ENCODE assay signal across 8 cellular contexts in the genomic region with DNA sequence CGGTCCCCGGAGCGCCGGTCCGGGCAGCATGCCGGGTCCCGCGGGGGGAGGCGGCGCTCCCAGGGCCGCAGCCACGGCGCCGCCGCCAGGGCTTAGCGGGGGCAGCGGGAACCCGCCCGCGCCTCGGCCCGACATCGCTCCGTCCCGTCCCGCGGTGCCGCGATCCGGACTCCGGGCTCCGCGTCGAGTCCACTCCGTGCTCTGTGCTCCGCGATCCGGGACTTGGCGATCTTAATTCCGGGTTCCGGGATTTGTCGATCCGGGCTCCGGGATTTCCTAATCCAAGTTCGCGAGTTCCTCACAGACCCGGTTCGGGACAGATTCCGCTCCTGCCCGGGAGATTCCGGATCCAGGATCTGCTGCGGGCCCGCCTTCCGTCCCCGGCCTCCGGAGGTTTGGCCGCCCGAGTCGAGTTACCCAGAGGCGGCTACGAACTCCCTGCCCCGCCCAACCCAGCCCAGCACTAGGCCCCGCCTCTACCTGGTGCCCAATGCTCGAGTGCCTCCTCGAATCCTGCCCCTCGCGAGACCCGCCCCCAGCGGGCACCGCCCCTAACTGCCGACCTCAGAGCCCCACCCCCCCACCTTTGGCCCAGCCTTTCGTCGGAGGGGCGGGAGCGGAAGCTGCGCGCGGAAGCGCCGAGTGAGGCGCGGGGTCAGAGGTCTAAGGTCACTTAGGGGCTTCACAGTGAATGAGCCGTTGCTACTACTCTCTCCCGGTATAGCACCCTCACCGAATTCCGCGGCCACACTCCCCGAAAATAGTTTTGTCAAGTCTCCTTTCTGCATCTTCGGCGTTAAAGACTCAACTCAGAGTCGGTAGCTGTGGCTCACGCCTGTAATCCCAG. TPM values are rescaled to one million over a fixed set of nuclear protein-coding genes. Genes with fewer than 3 reads are reported as not detected.
DNase-seq lines count a peak whose midpoint lies in the region; TF ChIP-seq lines count a peak whose summit lies in the region.

A gene (minus strand): TSS at position 146 of the 847 bp plus-strand sequence. CDS start 11 bp downstream, at position 135.

- peak within 1 kb of the TSS; percentile 99 for H3K4me3 Mint-ChIP-seq in neural crest cell

- peak within 1 kb of the TSS; percentile 69; the same call in 1 of the 2 replicates for H3K27ac ChIP-seq in MM.1S (ENCODE audit: low read length)
- peak within 1 kb of the TSS; percentile 90 for H3K27ac ChIP-seq in stomach smooth muscle (ENCODE audit: low read length)

- H3K4me2 ChIP-seq in MM.1S (ENCODE audit: low read depth, low read length) = peak within 1 kb of the TSS; percentile 91

- peak within 1 kb of the TSS; percentile 98 for H3K27ac Mint-ChIP-seq in neural crest cell (ENCODE audit: unreplicated experiment)

- H3K36me3 ChIP-seq in ES-I3 (ENCODE audit: insufficient read depth, low read length) = no peaks in the 10 kb centered on the region
- H3K36me3 ChIP-seq in MM.1S (replicated peaks; ENCODE audit: insufficient read depth, low read length) = no peaks in the 10 kb centered on the region
- H3K36me3 ChIP-seq in stomach smooth muscle (ENCODE audit: control insufficient read depth in 2 of 2, insufficient read depth in 2 of 2, low read length in 2 of 2) = no peaks in the 10 kb centered on the region

- H3K79me2 ChIP-seq in MM.1S (ENCODE audit: low read length) = peaks cover 45% of the 10 kb centered on the region

- no peaks in the 10 kb centered on the region for H3K9me3 ChIP-seq in ES-I3 (ENCODE audit: control insufficient read depth, insufficient read depth, low read length)
- no peaks in the 10 kb centered on the region for H3K9me3 ChIP-seq in MM.1S (replicated peaks; ENCODE audit: insufficient read depth, low read length)
- no peaks in the 10 kb centered on the region for H3K9me3 ChIP-seq in stomach smooth muscle (ENCODE audit: control insufficient read depth in 2 of 2, low read length in 2 of 2)

- peak within 1 kb of the TSS; percentile 81 for H3K4me3 ChIP-seq in MM.1S (ENCODE audit: low read length)
- peak within 1 kb of the TSS; percentile 92 for H3K4me3 ChIP-seq in fibroblast of villous mesenchyme (ENCODE audit: low read depth, low read length)
- peak within 1 kb of the TSS; percentile 88 to 94 for H3K4me3 ChIP-seq in stomach smooth muscle (ENCODE audit: low read length in 2 of 2)

- H3K27me3 Mint-ChIP-seq in neural crest cell (ENCODE audit: low read depth) = no peaks in the 10 kb centered on the region

- H3K9me2 ChIP-seq in MM.1S (replicated peaks; ENCODE audit: insufficient read depth, low read length) = no peaks in the 10 kb centered on the region

- peak within 1 kb of the TSS; percentile 69 for H2AFZ ChIP-seq in MM.1S (ENCODE audit: low read length)

- peaks cover 15% of the 10 kb centered on the region for H3F3A ChIP-seq in MM.1S (ENCODE audit: insufficient read depth, low read length)

- peaks cover 20% of the 10 kb centered on the region for H3K4me1 ChIP-seq in ES-I3 (ENCODE audit: insufficient read depth, low read length)
- peaks cover 22% of the 10 kb centered on the region for H3K4me1 ChIP-seq in MM.1S (ENCODE audit: low read length)
- peaks cover 46% of the 10 kb centered on the region for H3K4me1 ChIP-seq in stomach smooth muscle (ENCODE audit: control insufficient read depth, insufficient read depth, low read length)

- peaks cover under 1% of the 10 kb centered on the region for H3K36me3 Mint-ChIP-seq in neural crest cell (ENCODE audit: low read depth)

- no peaks in the 10 kb centered on the region for H3K27me3 ChIP-seq in MM.1S (replicated peaks; ENCODE audit: insufficient read depth, low read length)
- H3K27me3 ChIP-seq in stomach smooth muscle (ENCODE audit: control insufficient read depth in 1 of 2, insufficient read depth in 2 of 2, low read length in 2 of 2) = no peaks in the 10 kb centered on the region

- TF ChIP-seq CTCF in MM.1S (IDR thresholded peaks at IDR 0.05; ENCODE audit: low read length) (no peak), fibroblast of villous mesenchyme (IDR thresholded peaks at IDR 0.05; ENCODE audit: insufficient read depth, low read depth, low read length) (no peak), neural crest cell (conservative IDR thresholded peaks at IDR 0.05) (no peak)

- H4K20me1 ChIP-seq in MM.1S (ENCODE audit: insufficient read depth, low read length) = no peaks in the 10 kb centered on the region; the same call in 1 of the 2 replicates

- H3K9ac ChIP-seq in ES-I3 (ENCODE audit: low read depth, low read length) = peak within 1 kb of the TSS; percentile 74
- peak within 1 kb of the TSS; percentile 82 for H3K9ac ChIP-seq in MM.1S (ENCODE audit: low read length)
- H3K9ac ChIP-seq in stomach smooth muscle (ENCODE audit: low read length in 2 of 2) = peak within 1 kb of the TSS; percentile 90 to 91

- H3K9me3 Mint-ChIP-seq in neural crest cell = no peaks in the 10 kb centered on the region

- H3K4me1 Mint-ChIP-seq in neural crest cell = peaks cover 35% of the 10 kb centered on the region

- DNase-seq in HCEC 1CT = peak; percentile 99
- DNase-seq in MM.1S = peak; percentile 98
- DNase-seq in SIG-M5 (lab: John Stamatoyannopoulos, UW) = peak; percentile 84
- DNase-seq in activated gamma-delta T cell treated with Interleukin-2 at 50 U/mL for 16 hours = peak; percentile 99
- DNase-seq in fibroblast of villous mesenchyme (ENCODE audit: low read depth) = peak; percentile 100
- DNase-seq in neural crest cell (ENCODE audit: low read depth, low spot score) = peak; percentile 97

RNA-seq across cellular contexts. Expression of the gene that starts here (rescaled TPM):
- 61.8 and 66.9 TPM in 2 replicates for total RNA-seq in fibroblast of villous mesenchyme
- total RNA-seq in neural crest cell = 43.0 and 45.5 TPM in 2 replicates

Comparison
In these comparisons a context has a peak if more than half of its experiments do, and no peak if none do; other contexts are left out.
1. Peak in every context shown above with its lines: DNase-seq, H3K4me3 ChIP-seq and H3K27ac ChIP-seq.